ENCODE assay signal across 9 cellular contexts in genomic region chr19:46746281-46746965, GRCh38. TPM values are rescaled to one million over a fixed set of nuclear protein-coding genes. Genes with fewer than 3 reads are reported as not detected.
DNase-seq lines count a peak whose midpoint lies in the region; ATAC-seq, FAIRE-seq and TF ChIP-seq lines count a peak whose summit lies in the region.
"Had no signal": no experiment of that assay in that cellular context is flagged by ENCODE, and none has a peak within 500 bp of the region (broad histone marks: within the 10 kb centered on the region; RNA-seq: fewer than 3 reads in every experiment).

Gene STRN4 (minus strand): TSS chr19:46746450. CDS start chr19:46746430, 20 bp downstream.

- H2BK12ac ChIP-seq in neuronal stem cell (ENCODE audit: low read length) = peak within 1 kb of the TSS; percentile 32

- ATAC-seq in HG03045 (IDR thresholded peaks at IDR 0.05; ENCODE audit: unreplicated experiment) = peak; percentile 55
- ATAC-seq in PC-3 = peak; percentile 60

- H2AFZ ChIP-seq in PC-3 (ENCODE audit: low read length) (peak within 1 kb of the TSS; percentile 33; the same call in 1 of the 2 replicates), neuronal stem cell (ENCODE audit: low read length) (peak within 1 kb of the TSS; percentile 95)

- peak; percentile 88 for DNase-seq in DMS 273 (lab: John Stamatoyannopoulos, UW; ENCODE audit: unreplicated experiment)
- DNase-seq in DMS 273 treated with DMSO at 0.1 percent for 48 hours (lab: John Stamatoyannopoulos, UW) = no peak
- DNase-seq in PC-3 = peak; percentile 62
- DNase-seq in activated gamma-delta T cell treated with Interleukin-2 at 50 U/mL for 16 hours = peak; percentile 52
- peak; percentile 88 to 93 for DNase-seq in frontal cortex (ENCODE audit: low spot score in 2 of 2)
- peak; percentile 47 for DNase-seq in neuronal stem cell (ENCODE audit: low spot score)
- no peak for DNase-seq in type B pancreatic cell (ENCODE audit: extremely low spot score, unreplicated experiment)

- TF ChIP-seq CTCF in PC-3 (conservative IDR thresholded peaks at IDR 0.05; ENCODE audit: low read depth, low read length) = no peak
- no peak for TF ChIP-seq CTCF in type B pancreatic cell (conservative IDR thresholded peaks at IDR 0.05)

- intact Hi-C loops in PC-3 (cut with micrococcal nuclease) = no loop called here

- no peaks in the 10 kb centered on the region for H3K9me3 Mint-ChIP-seq in type B pancreatic cell

- no peaks in the 10 kb centered on the region for H3K9me3 ChIP-seq in PC-3 (ENCODE audit: low read length)
- no peaks in the 10 kb centered on the region for H3K9me3 ChIP-seq in neuronal stem cell (replicated peaks in 1 of 2; ENCODE audit: control insufficient read depth in 2 of 2, insufficient read depth in 1 of 2, low read depth in 1 of 2, low read length in 2 of 2)

- H3K4me1 Mint-ChIP-seq in type B pancreatic cell (ENCODE audit: unreplicated experiment) = peaks cover 26% of the 10 kb centered on the region

- H3K4me1 ChIP-seq in PC-3 (ENCODE audit: insufficient read depth, low read length) (peaks cover 9% of the 10 kb centered on the region), neuronal stem cell (ENCODE audit: control insufficient read depth in 2 of 2, insufficient read depth in 1 of 2, low read depth in 1 of 2, low read length in 2 of 2) (peaks cover 16 to 20% of the 10 kb centered on the region in 2 donors)

- peak within 1 kb of the TSS; percentile 83 for H3K23ac ChIP-seq in neuronal stem cell (ENCODE audit: low read depth, low read length, poor library complexity)

- H3K79me1 ChIP-seq in neuronal stem cell (ENCODE audit: low read depth, low read length) = peaks cover 13% of the 10 kb centered on the region

- peak within 1 kb of the TSS; percentile 65 for H4K91ac ChIP-seq in neuronal stem cell (ENCODE audit: low read depth, low read length, poor library complexity)

- H3K27ac Mint-ChIP-seq in type B pancreatic cell = peak within 1 kb of the TSS; percentile 88

- peak within 1 kb of the TSS; percentile 98 for H2BK5ac ChIP-seq in neuronal stem cell (ENCODE audit: low read length)

- peak within 1 kb of the TSS; percentile 94 for H3K14ac ChIP-seq in neuronal stem cell (ENCODE audit: low read length)

- H3K27ac ChIP-seq in PC-3 (ENCODE audit: low read length) (no peak within 1 kb of the TSS), neuronal stem cell (replicated peaks; ENCODE audit: low read length) (peak within 1 kb of the TSS; percentile 78)

- peaks cover 51% of the 10 kb centered on the region for H3K79me2 ChIP-seq in PC-3 (ENCODE audit: low read length)

- H3K4me2 ChIP-seq in PC-3 (ENCODE audit: low read length) = peak within 1 kb of the TSS; percentile 85
- peak within 1 kb of the TSS; percentile 94 for H3K4me2 ChIP-seq in neuronal stem cell (ENCODE audit: insufficient read depth, low read length, poor library complexity, severe bottlenecking)

- no TSS peak for BruUV-seq in PC-3 (replicated peaks; lab: Mats Ljungman, UMichigan)

- H3K27me3 Mint-ChIP-seq in type B pancreatic cell = no peaks in the 10 kb centered on the region

- peaks cover 13% of the 10 kb centered on the region for H3K36me3 Mint-ChIP-seq in type B pancreatic cell

- no peak within 1 kb of the TSS for H4K8ac ChIP-seq in neuronal stem cell (ENCODE audit: low read depth, low read length)

- peak within 1 kb of the TSS; percentile 92 for H2AK5ac ChIP-seq in neuronal stem cell (ENCODE audit: low read depth, low read length)

- peak within 1 kb of the TSS; percentile 99 for H3K18ac ChIP-seq in neuronal stem cell (ENCODE audit: low read length)

- peak within 1 kb of the TSS; percentile 90 for H2BK15ac ChIP-seq in neuronal stem cell (ENCODE audit: low read length)

- peaks cover 28% of the 10 kb centered on the region for H4K20me1 ChIP-seq in PC-3 (ENCODE audit: low read length)

- peak within 1 kb of the TSS; percentile 89 for H2BK120ac ChIP-seq in neuronal stem cell (ENCODE audit: low read depth, low read length)

- no peaks in the 10 kb centered on the region for H3K27me3 ChIP-seq in PC-3 (ENCODE audit: low read length)
- H3K27me3 ChIP-seq in neuronal stem cell (ENCODE audit: control insufficient read depth in 3 of 3, insufficient read depth in 3 of 3, low read depth in 1 of 3, low read length in 3 of 3) = no peaks in the 10 kb centered on the region

- peak within 1 kb of the TSS; percentile 95 for H3K4me3 Mint-ChIP-seq in type B pancreatic cell

- CTCF ChIA-PET in PC-3 (lab: Charles Lee) = no interaction called here

- POLR2A ChIA-PET in PC-3 (lab: Charles Lee; ENCODE audit: unreplicated experiment) = no interaction called here

- no peaks in the 10 kb centered on the region for H3F3A ChIP-seq in PC-3 (ENCODE audit: low read length, unreplicated experiment)

- no peaks in the 10 kb centered on the region for H3K9me2 ChIP-seq in PC-3 (replicated peaks; ENCODE audit: low read length)

- WGBS in neuronal stem cell (ENCODE audit: extremely low coverage in 2 of 2, insufficient read length in 2 of 2, insufficient replicate concordance in 1 of 2), 2 donors = no CpG with 5 or more reads among the region's 73 CpGs

- H3K36me3 ChIP-seq in PC-3 (ENCODE audit: low read depth, low read length) (no peaks in the 10 kb centered on the region; the same call in none of the 2 replicates), neuronal stem cell (replicated peaks in 1 of 2; ENCODE audit: control insufficient read depth in 2 of 2, insufficient read depth in 2 of 2, low read length in 2 of 2) (peaks cover 14 to 63% of the 10 kb centered on the region in 2 donors)

- H3K9ac ChIP-seq in PC-3 (ENCODE audit: low read length) = peak within 1 kb of the TSS; percentile 91
- peak within 1 kb of the TSS; percentile 93 for H3K9ac ChIP-seq in neuronal stem cell (ENCODE audit: low read depth, low read length, poor library complexity)

- H3K4ac ChIP-seq in neuronal stem cell (ENCODE audit: low read length) = peak within 1 kb of the TSS; percentile 97

- peak within 1 kb of the TSS; percentile 97 for H3K4me3 ChIP-seq in PC-3 (ENCODE audit: low read length)
- peak within 1 kb of the TSS; percentile 96 to 97 for H3K4me3 ChIP-seq in neuronal stem cell (ENCODE audit: low read length in 2 of 2)

- no peak for FAIRE-seq in frontal cortex (lab: Jason Lieb, UNC)
- FAIRE-seq: A204.1 had no signal

RNA-seq across cellular contexts. Expression of gene STRN4, which starts in this region (rescaled TPM):
- total RNA-seq in PC-3 (2014; rRNA removed) (62.7 and 83.9 TPM in 2 replicates), frontal cortex (86.4 TPM), type B pancreatic cell (ENCODE audit: low replicate concordance) (83.4 and 105 TPM in 2 replicates)
- 94.3 TPM for polyA plus RNA-seq in neuronal stem cell (2013, experiment 1 of 2)
- polyA plus RNA-seq in neuronal stem cell (2013, experiment 2 of 2) = 93.2 TPM

Comparison
In these comparisons a context has a peak if more than half of its experiments do, and no peak if none do; other contexts are left out.
1. DNase-seq: peak in DMS 273 (single experiment), PC-3 (single experiment), activated gamma-delta T cell treated with Interleukin-2 at 50 U/mL for 16 hours (single experiment), frontal cortex (2 of 2) and neuronal stem cell (single experiment); none in DMS 273 treated with DMSO at 0.1 percent for 48 hours (single experiment) and type B pancreatic cell (single experiment).